13 cellular contexts compared by ENCODE assay signal in the genomic region with DNA sequence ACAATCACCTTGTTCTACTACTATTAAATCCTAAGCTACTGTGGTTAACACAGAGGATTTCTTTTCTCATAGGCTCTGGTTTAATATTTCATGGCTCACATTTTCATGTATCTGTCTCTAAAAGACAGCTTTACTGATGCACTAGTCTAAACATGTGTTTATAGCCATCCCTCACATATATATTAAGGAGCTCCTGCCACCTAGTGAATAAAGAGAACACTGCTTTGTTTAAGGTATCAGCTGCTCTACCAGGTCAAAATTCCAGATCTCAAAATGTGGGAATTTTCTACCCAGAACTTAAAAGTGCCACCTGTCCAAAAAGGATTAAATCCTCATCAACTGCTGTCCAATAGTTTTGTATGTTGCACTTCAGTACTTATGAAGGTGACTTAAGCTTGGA.
A peak's percentile ranks its signal among the peaks of the same experiment; 100 is the strongest.
DNase-seq lines count a peak whose midpoint lies in the region; ATAC-seq and TF ChIP-seq lines count a peak whose summit lies in the region.
"Had no signal": no experiment of that assay in that cellular context is flagged by ENCODE, and none has a peak within 500 bp of the region (broad histone marks: within the 10 kb centered on the region; RNA-seq: fewer than 3 reads in every experiment).

No MANE protein-coding gene starts in this region.

- intact Hi-C loops in OCI-LY7 (cut with micrococcal nuclease; ENCODE audit: unreplicated experiment): loop anchor here (5.0 kb wide), 2 partner anchors 724 to 744 kb away; no protein-coding TSS in a partner anchor
- intact Hi-C loops in CD8-positive, alpha-beta T cell (cut with DNase I, micrococcal nuclease): loop anchor here (2.0 to 10.0 kb wide), 3 partner anchors 724 to 1034 kb away; no protein-coding TSS in a partner anchor

- no peak overlapping the region for H2AFZ ChIP-seq in OCI-LY7 (ENCODE audit: low read length)

- ATAC-seq in activated naive CD8-positive, alpha-beta T cell treated with anti-CD3 and anti-CD28 coated beads, Interleukin-2, amount 50 U/mL, for 24 hours: no peak
- no peak for ATAC-seq in CD8-positive, alpha-beta T cell
- ATAC-seq: left cardiac atrium had no signal

- POLR2A ChIA-PET in HEK293T (lab: Yijun Ruan, JAX) (no interaction called here), OCI-LY7 (lab: Charles Lee) (no interaction called here)
- POLR2A ChIA-PET in CD8-positive, alpha-beta T cell (lab: Charles Lee): no interaction called here

- no peaks in the 10 kb centered on the region for H3K4me1 Mint-ChIP-seq in activated naive CD8-positive, alpha-beta T cell treated with anti-CD3 and anti-CD28 coated beads, Interleukin-2, amount 50 U/mL, for 24 hours
- H3K4me1 Mint-ChIP-seq in CD8-positive, alpha-beta T cell (ENCODE audit: low read depth): no peaks in the 10 kb centered on the region

- H3K4me3 ChIP-seq in OCI-LY7 (ENCODE audit: low read depth, low read length, poor library complexity, severe bottlenecking) (no peak overlapping the region), suprapubic skin (no peak overlapping the region)
- no peak overlapping the region for H3K4me3 ChIP-seq in CD8-positive, alpha-beta T cell (ENCODE audit: low read depth, low read length)

- DNase-seq in Caki2 (ENCODE audit: low read depth) (peak; percentile 0), HEK293T (ENCODE audit: extremely low spot score) (peak; percentile 22), OCI-LY7 (ENCODE audit: low spot score) (peak; percentile 19), iPS-NIHi7 (ENCODE audit: extremely low spot score) (peak; percentile 23), nucleus accumbens (lab: John Stamatoyannopoulos, UW) (no peak), suprapubic skin (ENCODE audit: low spot score in 2 of 2) (no peak)
- DNase-seq in activated naive CD8-positive, alpha-beta T cell treated with anti-CD3 and anti-CD28 coated beads, Interleukin-2, amount 50 U/mL, for 24 hours: no peak
- DNase-seq in CD8-positive, alpha-beta T cell: no peak
- DNase-seq: DMS79 treated with DMSO at 0.1 percent for 48 hours; left cardiac atrium; stimulated activated naive CD4-positive, alpha-beta T cell treated with Interleukin-2 at 50 U/mL for 16 hours; WERI-Rb-1 had no signal

- no peaks in the 10 kb centered on the region for H3K9me3 ChIP-seq in OCI-LY7 (ENCODE audit: low read length)
- no peaks in the 10 kb centered on the region for H3K9me3 ChIP-seq in CD8-positive, alpha-beta T cell (ENCODE audit: low read length)
- no peaks in the 10 kb centered on the region for H3K9me3 ChIP-seq in suprapubic skin

- no peaks in the 10 kb centered on the region for H3K79me2 ChIP-seq in OCI-LY7 (ENCODE audit: insufficient read depth, low read depth, low read length)

- H3K9me3 Mint-ChIP-seq in activated naive CD8-positive, alpha-beta T cell treated with anti-CD3 and anti-CD28 coated beads, Interleukin-2, amount 50 U/mL, for 24 hours: peaks cover 5% of the 10 kb centered on the region
- peaks cover 3% of the 10 kb centered on the region for H3K9me3 Mint-ChIP-seq in CD8-positive, alpha-beta T cell

- H3K36me3 ChIP-seq in OCI-LY7 (ENCODE audit: insufficient read depth, low read length) (no peaks in the 10 kb centered on the region), suprapubic skin (no peaks in the 10 kb centered on the region)
- H3K36me3 ChIP-seq in CD8-positive, alpha-beta T cell (ENCODE audit: insufficient read depth, low read length): no peaks in the 10 kb centered on the region
- H3K36me3 ChIP-seq: WERI-Rb-1 had no signal

- no peaks in the 10 kb centered on the region for H3K27me3 Mint-ChIP-seq in activated naive CD8-positive, alpha-beta T cell treated with anti-CD3 and anti-CD28 coated beads, Interleukin-2, amount 50 U/mL, for 24 hours
- H3K27me3 Mint-ChIP-seq in CD8-positive, alpha-beta T cell (ENCODE audit: low read depth): no peaks in the 10 kb centered on the region
- H3K27me3 Mint-ChIP-seq: activated naive CD8-positive, alpha-beta T cell had no signal

- no peak overlapping the region for H3K27ac ChIP-seq in OCI-LY7 (ENCODE audit: low read depth, low read length, poor library complexity, severe bottlenecking)
- H3K27ac ChIP-seq in CD8-positive, alpha-beta T cell (ENCODE audit: low read depth, low read length): no peak overlapping the region
- no peak overlapping the region for H3K27ac ChIP-seq in suprapubic skin
- H3K27ac ChIP-seq: WERI-Rb-1 had no signal

- no peaks in the 10 kb centered on the region for H4K20me1 ChIP-seq in OCI-LY7 (ENCODE audit: insufficient read depth, low read length)

- in situ Hi-C loops in Caki2 (cut with HindIII; ENCODE audit: low pct_unique_long_range_greater_than_20kb, low sequenced_read_pairs): no loop called here

- TF ChIP-seq CTCF in OCI-LY7 (conservative IDR thresholded peaks at IDR 0.05; ENCODE audit: low read length): peak; percentile 68
- no peak for TF ChIP-seq CTCF in CD8-positive, alpha-beta T cell (IDR thresholded peaks at IDR 0.05)
- no peak for TF ChIP-seq CTCF in suprapubic skin (IDR thresholded peaks at IDR 0.05)

- CTCF ChIA-PET in HEK293T (lab: Yijun Ruan, JAX): interaction anchor here (1.9 to 2.0 kb wide), 2 partner anchors 13 to 725 kb away, joined by 5 to 7 read pairs; no protein-coding TSS in a partner anchor
- CTCF ChIA-PET in OCI-LY7 (lab: Charles Lee; ENCODE audit: unreplicated experiment): no interaction called here
- CTCF ChIA-PET in CD8-positive, alpha-beta T cell (lab: Charles Lee): interaction anchor here (1.0 to 1.3 kb wide), 2 partner anchors 725 to 739 kb away, joined by 3 to 5 read pairs; no protein-coding TSS in a partner anchor

- H3K9me2 ChIP-seq in OCI-LY7 (ENCODE audit: insufficient read depth, low read length): no peaks in the 10 kb centered on the region

- BruUV-seq in OCI-LY7 (replicated peaks; lab: Mats Ljungman, UMichigan): no TSS peak

- no peaks in the 10 kb centered on the region for H3K36me3 Mint-ChIP-seq in activated naive CD8-positive, alpha-beta T cell treated with anti-CD3 and anti-CD28 coated beads, Interleukin-2, amount 50 U/mL, for 24 hours (ENCODE audit: low read depth)
- H3K36me3 Mint-ChIP-seq in CD8-positive, alpha-beta T cell: no peaks in the 10 kb centered on the region
- H3K36me3 Mint-ChIP-seq: activated naive CD8-positive, alpha-beta T cell had no signal

- H3K4me3 Mint-ChIP-seq in activated naive CD8-positive, alpha-beta T cell treated with anti-CD3 and anti-CD28 coated beads, Interleukin-2, amount 50 U/mL, for 24 hours: no peak overlapping the region
- H3K4me3 Mint-ChIP-seq in CD8-positive, alpha-beta T cell: no peak overlapping the region
- H3K4me3 Mint-ChIP-seq: activated naive CD8-positive, alpha-beta T cell had no signal

- TF ChIP-seq EP300 in suprapubic skin (IDR thresholded peaks at IDR 0.05): no peak

- H3K27ac Mint-ChIP-seq in activated naive CD8-positive, alpha-beta T cell treated with anti-CD3 and anti-CD28 coated beads, Interleukin-2, amount 50 U/mL, for 24 hours: no peak overlapping the region
- no peak overlapping the region for H3K27ac Mint-ChIP-seq in CD8-positive, alpha-beta T cell
- H3K27ac Mint-ChIP-seq: activated naive CD8-positive, alpha-beta T cell had no signal

- no peak for TF ChIP-seq POLR2A in suprapubic skin (IDR thresholded peaks at IDR 0.05)

- H3K27me3 ChIP-seq in CD8-positive, alpha-beta T cell (ENCODE audit: insufficient read depth, low read length): no peaks in the 10 kb centered on the region
- H3K27me3 ChIP-seq in suprapubic skin: no peaks in the 10 kb centered on the region

- H3K4me1 ChIP-seq in OCI-LY7 (ENCODE audit: insufficient read depth, low read length, poor library complexity, severe bottlenecking) (no peaks in the 10 kb centered on the region), suprapubic skin (no peaks in the 10 kb centered on the region)
- no peaks in the 10 kb centered on the region for H3K4me1 ChIP-seq in CD8-positive, alpha-beta T cell (ENCODE audit: insufficient read depth, low read length)

- no peak overlapping the region for H3K4me2 ChIP-seq in OCI-LY7 (ENCODE audit: low read length)

TF ChIP-seq in HEK293T, 16 proteins besides CTCF, POLR2A, EP300 and RAD21:
- TF ChIP-seq SP1 (IDR thresholded peaks at IDR 0.05): no peak
- no peak for TF ChIP-seq FOXM1 (IDR thresholded peaks at IDR 0.05; ENCODE audit: borderline replicate concordance)
- TF ChIP-seq ZNF384 (IDR thresholded peaks at IDR 0.05): no peak
- TF ChIP-seq, protein P1, sequence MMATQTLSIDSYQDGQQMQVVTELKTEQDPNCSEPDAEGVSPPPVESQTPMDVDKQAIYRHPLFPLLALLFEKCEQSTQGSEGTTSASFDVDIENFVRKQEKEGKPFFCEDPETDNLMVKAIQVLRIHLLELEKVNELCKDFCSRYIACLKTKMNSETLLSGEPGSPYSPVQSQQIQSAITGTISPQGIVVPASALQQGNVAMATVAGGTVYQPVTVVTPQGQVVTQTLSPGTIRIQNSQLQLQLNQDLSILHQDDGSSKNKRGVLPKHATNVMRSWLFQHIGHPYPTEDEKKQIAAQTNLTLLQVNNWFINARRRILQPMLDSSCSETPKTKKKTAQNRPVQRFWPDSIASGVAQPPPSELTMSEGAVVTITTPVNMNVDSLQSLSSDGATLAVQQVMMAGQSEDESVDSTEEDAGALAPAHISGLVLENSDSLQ (IDR thresholded peaks at IDR 0.05): no peak
- TF ChIP-seq TARDBP (IDR thresholded peaks at IDR 0.05): no peak

Comparison
In these comparisons a context has a peak if more than half of its experiments do, and no peak if none do; other contexts are left out.
1. DNase-seq: peak in Caki2 (single experiment), HEK293T (single experiment), OCI-LY7 (single experiment) and iPS-NIHi7 (single experiment); none in activated naive CD8-positive, alpha-beta T cell treated with anti-CD3 and anti-CD28 coated beads, Interleukin-2, amount 50 U/mL, for 24 hours (single experiment), CD8-positive, alpha-beta T cell (0 of 7), nucleus accumbens (0 of 56) and suprapubic skin (0 of 2).